Comparison of ENCODE assay signal across 25 cellular contexts in genomic region chr11:112520293-112520692, GRCh38.
"Had no signal": no experiment of that assay in that cellular context is flagged by ENCODE, and none has a peak within 500 bp of the region (broad histone marks: within the 10 kb centered on the region; RNA-seq: fewer than 3 reads in every experiment).

No MANE protein-coding gene starts in this region.

- H3K36me3 Mint-ChIP-seq: activated naive CD4-positive, alpha-beta T cell treated with anti-CD3 and anti-CD28 coated beads, Interleukin-2, amount 50 U/mL, for 24 hours had no signal

- H3K4me3 ChIP-seq: Peyer's patch, SJSA1 had no signal

- H3K27ac Mint-ChIP-seq: activated B cell treated with CpG ODN at 0.5 μM for 24 hours; activated CD8-positive, alpha-beta T cell treated with anti-CD3 and anti-CD28 coated beads, Interleukin-2, amount 10 ng/mL, durations not matched to agents 7 days and 5 days; activated naive CD4-positive, alpha-beta T cell treated with anti-CD3 and anti-CD28 coated beads, Interleukin-2, amount 50 U/mL, for 24 hours; T-helper 17 cell had no signal

- H3K27ac ChIP-seq: Peyer's patch, RWPE1, SJSA1 had no signal

- H3K4me1 Mint-ChIP-seq: activated B cell treated with CpG ODN at 0.5 μM for 24 hours; activated naive CD4-positive, alpha-beta T cell treated with anti-CD3 and anti-CD28 coated beads, Interleukin-2, amount 50 U/mL, for 24 hours had no signal

- H3K9me3 ChIP-seq: Peyer's patch, SJSA1 had no signal

- H3K4me3 Mint-ChIP-seq: activated B cell treated with CpG ODN at 0.5 μM for 24 hours; activated CD8-positive, alpha-beta T cell treated with anti-CD3 and anti-CD28 coated beads, Interleukin-2, amount 10 ng/mL, durations not matched to agents 7 days and 5 days; activated naive CD4-positive, alpha-beta T cell treated with anti-CD3 and anti-CD28 coated beads, Interleukin-2, amount 50 U/mL, for 24 hours; T-helper 17 cell had no signal

- H3K27me3 ChIP-seq: Peyer's patch, SJSA1 had no signal

- H3K9me3 Mint-ChIP-seq: activated B cell treated with CpG ODN at 0.5 μM for 24 hours; activated naive CD4-positive, alpha-beta T cell treated with anti-CD3 and anti-CD28 coated beads, Interleukin-2, amount 50 U/mL, for 24 hours had no signal

- H3K36me3 ChIP-seq: Peyer's patch, SJSA1 had no signal

- ATAC-seq: activated CD8-positive, alpha-beta T cell treated with anti-CD3 and anti-CD28 coated beads, Interleukin-2, amount 10 ng/mL, durations not matched to agents 7 days and 5 days; T-helper 17 cell had no signal

- DNase-seq: activated B cell treated with CpG ODN at 0.5 μM for 24 hours; activated CD4-positive, alpha-beta T cell treated with anti-CD3 and anti-CD28 coated beads, Interleukin-2, amount 50 U/mL, for 1 hour; activated CD8-positive, alpha-beta memory T cell treated with anti-CD3 and anti-CD28 coated beads, Interleukin-2, amount 50 U/mL, for 48 hours; activated CD8-positive, alpha-beta T cell treated with anti-CD3 and anti-CD28 coated beads, Interleukin-2, amount 10 ng/mL, durations not matched to agents 7 days and 5 days; activated T-cell treated with anti-CD3 and anti-CD28 coated beads, Interleukin-2, amount 50 U/mL, for 1 hour; aorta; central memory CD4-positive, alpha-beta T cell; cortex of kidney; Kasumi-1; KBM-7; NCI-H1048; NCI-H1417 treated with DMSO at 0.1 percent for 48 hours; NCI-H187; NCI-H2081; NCI-H524; NCI-H82; NK-92 treated with Interleukin-12 subunit alpha and Interleukin-12 subunit beta, amount 100 ng/mL, for 24 hours; OCI-M1; Peyer's patch; SHP77; T-helper 17 cell; T-helper 9 cell had no signal
